8 cellular contexts compared by ENCODE assay signal in the genomic region with DNA sequence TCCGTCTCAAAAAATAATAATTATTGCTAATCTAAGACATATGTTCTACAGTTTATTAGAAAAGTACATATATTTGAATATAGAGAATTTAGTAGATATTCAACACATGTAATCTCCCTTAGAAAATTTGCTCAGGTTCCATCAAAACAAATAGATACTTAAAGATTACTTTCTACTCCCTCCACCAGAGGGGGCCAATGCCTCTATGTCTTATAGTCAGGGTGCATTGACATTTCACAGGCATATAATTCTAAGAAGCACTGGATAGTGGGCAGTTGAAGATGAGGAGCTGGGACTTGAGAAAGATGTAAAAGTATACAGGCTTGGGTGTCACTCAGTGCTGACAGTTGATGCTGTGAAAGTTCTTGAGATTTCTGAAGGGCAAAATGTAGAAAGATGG.
A peak's percentile ranks its signal among the peaks of the same experiment; 100 is the strongest.
DNase-seq lines count a peak whose midpoint lies in the region; ATAC-seq and TF ChIP-seq lines count a peak whose summit lies in the region.

No MANE protein-coding gene starts in this region.

- H3K4me1 Mint-ChIP-seq in activated T-cell treated with anti-CD3 and anti-CD28 coated beads, Interleukin-2, amount 50 U/mL, for 72 hours (ENCODE audit: low read depth): no peaks in the 10 kb centered on the region
- H3K4me1 Mint-ChIP-seq in activated T-cell treated with anti-CD3 and anti-CD28 coated beads, Interleukin-2, amount 50 U/mL, for 4 hours (ENCODE audit: low read depth): no peaks in the 10 kb centered on the region
- no peaks in the 10 kb centered on the region for H3K4me1 Mint-ChIP-seq in endodermal cell
- no peaks in the 10 kb centered on the region for H3K4me1 Mint-ChIP-seq in activated naive CD8-positive, alpha-beta T cell treated with anti-CD3 and anti-CD28 coated beads for 36 hours

- H3K36me3 ChIP-seq in endodermal cell (ENCODE audit: control insufficient read depth, insufficient read depth, low read length): no peaks in the 10 kb centered on the region
- no peaks in the 10 kb centered on the region for H3K36me3 ChIP-seq in tibial artery

- H3K9me3 ChIP-seq in endodermal cell (ENCODE audit: control insufficient read depth, low read length) (no peaks in the 10 kb centered on the region), tibial artery (peaks cover 0 to under 1% (median 0%) of the 10 kb centered on the region in 3 donors)

- H3K4me3 ChIP-seq in endodermal cell (ENCODE audit: low read length) (no peak overlapping the region), tibial artery (no peak overlapping the region)

- H3K36me3 Mint-ChIP-seq in activated T-cell treated with anti-CD3 and anti-CD28 coated beads, Interleukin-2, amount 50 U/mL, for 72 hours (ENCODE audit: insufficient read depth in 2 of 2): no peaks in the 10 kb centered on the region
- no peaks in the 10 kb centered on the region for H3K36me3 Mint-ChIP-seq in activated T-cell treated with anti-CD3 and anti-CD28 coated beads, Interleukin-2, amount 50 U/mL, for 4 hours (ENCODE audit: insufficient read depth)
- no peaks in the 10 kb centered on the region for H3K36me3 Mint-ChIP-seq in endodermal cell (ENCODE audit: low read depth)
- H3K36me3 Mint-ChIP-seq in activated naive CD8-positive, alpha-beta T cell treated with anti-CD3 and anti-CD28 coated beads for 36 hours: no peaks in the 10 kb centered on the region

- H3K27me3 ChIP-seq in endodermal cell (ENCODE audit: control insufficient read depth, insufficient read depth, low read length, poor library complexity, severe bottlenecking) (no peaks in the 10 kb centered on the region), tibial artery (no peaks in the 10 kb centered on the region)

- peak; percentile 1 to 7 for DNase-seq in activated T-cell treated with anti-CD3 and anti-CD28 coated beads, Interleukin-2, amount 50 U/mL, for 72 hours
- no peak for DNase-seq in activated T-cell treated with anti-CD3 and anti-CD28 coated beads, Interleukin-2, amount 50 U/mL, for 4 hours
- DNase-seq in NCI-H1048 (lab: John Stamatoyannopoulos, UW) (peak; percentile 7), endodermal cell (peak; percentile 65), tibial artery (no peak), ecto neural progenitor cell (ENCODE audit: low spot score) (no peak)
- DNase-seq in activated naive CD8-positive, alpha-beta T cell treated with anti-CD3 and anti-CD28 coated beads for 36 hours: no peak

- intact Hi-C loops in tibial artery (cut with DNase I; ENCODE audit: low total_unique reads): no loop called here

- H3K27me3 Mint-ChIP-seq in activated T-cell treated with anti-CD3 and anti-CD28 coated beads, Interleukin-2, amount 50 U/mL, for 72 hours (ENCODE audit: low read depth): no peaks in the 10 kb centered on the region
- peaks cover 7% of the 10 kb centered on the region for H3K27me3 Mint-ChIP-seq in activated T-cell treated with anti-CD3 and anti-CD28 coated beads, Interleukin-2, amount 50 U/mL, for 4 hours (ENCODE audit: low read depth)
- no peaks in the 10 kb centered on the region for H3K27me3 Mint-ChIP-seq in endodermal cell (ENCODE audit: insufficient read depth)
- no peaks in the 10 kb centered on the region for H3K27me3 Mint-ChIP-seq in activated naive CD8-positive, alpha-beta T cell treated with anti-CD3 and anti-CD28 coated beads for 36 hours

- TF ChIP-seq CTCF in endodermal cell (conservative IDR thresholded peaks at IDR 0.05): peak; percentile 84
- TF ChIP-seq CTCF in tibial artery (IDR thresholded peaks at IDR 0.05): peak; percentile 15 to 22

- H3K27ac Mint-ChIP-seq in activated T-cell treated with anti-CD3 and anti-CD28 coated beads, Interleukin-2, amount 50 U/mL, for 72 hours: no peak overlapping the region
- no peak overlapping the region for H3K27ac Mint-ChIP-seq in endodermal cell
- no peak overlapping the region for H3K27ac Mint-ChIP-seq in activated naive CD8-positive, alpha-beta T cell treated with anti-CD3 and anti-CD28 coated beads for 36 hours

- peaks cover 0 to 2% of the 10 kb centered on the region in 2 donors for H3K9me3 Mint-ChIP-seq in activated T-cell treated with anti-CD3 and anti-CD28 coated beads, Interleukin-2, amount 50 U/mL, for 72 hours
- peaks cover 4% of the 10 kb centered on the region for H3K9me3 Mint-ChIP-seq in activated T-cell treated with anti-CD3 and anti-CD28 coated beads, Interleukin-2, amount 50 U/mL, for 4 hours
- H3K9me3 Mint-ChIP-seq in endodermal cell: peaks cover 7% of the 10 kb centered on the region
- peaks cover 5% of the 10 kb centered on the region for H3K9me3 Mint-ChIP-seq in activated naive CD8-positive, alpha-beta T cell treated with anti-CD3 and anti-CD28 coated beads for 36 hours

- ATAC-seq in activated T-cell treated with anti-CD3 and anti-CD28 coated beads, Interleukin-2, amount 50 U/mL, for 72 hours (replicated peaks in 1 of 2): no peak
- no peak for ATAC-seq in activated T-cell treated with anti-CD3 and anti-CD28 coated beads, Interleukin-2, amount 50 U/mL, for 4 hours
- no peak for ATAC-seq in HG03521 (IDR thresholded peaks at IDR 0.05; ENCODE audit: unreplicated experiment)

- H3K4me3 Mint-ChIP-seq in activated T-cell treated with anti-CD3 and anti-CD28 coated beads, Interleukin-2, amount 50 U/mL, for 72 hours: no peak overlapping the region
- no peak overlapping the region for H3K4me3 Mint-ChIP-seq in activated T-cell treated with anti-CD3 and anti-CD28 coated beads, Interleukin-2, amount 50 U/mL, for 4 hours
- no peak overlapping the region for H3K4me3 Mint-ChIP-seq in endodermal cell
- no peak overlapping the region for H3K4me3 Mint-ChIP-seq in activated naive CD8-positive, alpha-beta T cell treated with anti-CD3 and anti-CD28 coated beads for 36 hours

- no CpG with 5 or more reads among the region's 1 CpG for WGBS in endodermal cell (ENCODE audit: insufficient coverage in 1 of 2, insufficient read length in 1 of 2), 2 experiments

- H3K27ac ChIP-seq in endodermal cell (ENCODE audit: low read depth, low read length) (no peak overlapping the region), tibial artery (no peak overlapping the region)

- H3K4me1 ChIP-seq in endodermal cell (ENCODE audit: control insufficient read depth, insufficient read depth, low read length): no peaks in the 10 kb centered on the region
- H3K4me1 ChIP-seq in tibial artery: no peaks in the 10 kb centered on the region

- no peak overlapping the region for H3K9ac ChIP-seq in endodermal cell (ENCODE audit: extremely low read depth, low read length, poor library complexity, severe bottlenecking)

Comparison
In these comparisons a context has a peak if more than half of its experiments do, and no peak if none do; other contexts are left out.
1. DNase-seq: peak in activated T-cell treated with anti-CD3 and anti-CD28 coated beads, Interleukin-2, amount 50 U/mL, for 72 hours (2 of 2), NCI-H1048 (single experiment) and endodermal cell (single experiment); none in activated T-cell treated with anti-CD3 and anti-CD28 coated beads, Interleukin-2, amount 50 U/mL, for 4 hours (single experiment), tibial artery (0 of 2), activated naive CD8-positive, alpha-beta T cell treated with anti-CD3 and anti-CD28 coated beads for 36 hours (single experiment) and ecto neural progenitor cell (single experiment).